In the genomic region with DNA sequence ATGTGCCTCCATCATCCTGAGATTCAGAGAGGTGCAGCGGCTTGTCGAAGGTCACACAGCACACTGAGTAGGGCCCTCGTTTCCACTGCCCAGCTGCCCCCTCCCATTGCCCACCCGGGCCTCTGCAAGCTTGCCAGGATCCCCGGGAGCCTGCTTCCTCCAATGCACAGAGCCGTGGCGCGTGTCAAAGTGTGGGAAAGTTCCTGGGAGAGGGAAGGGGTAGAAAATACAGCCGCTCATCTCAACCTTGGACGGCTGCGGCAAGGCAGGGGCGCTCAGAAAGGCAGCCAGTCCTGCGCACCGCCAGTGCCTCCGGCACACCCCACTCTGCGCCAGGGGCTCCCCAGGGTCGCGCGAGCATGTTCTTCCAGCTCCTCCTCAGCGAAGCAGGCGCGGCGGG, we compare ENCODE assay signal across 4 cellular contexts. TPM values are rescaled to one million over a fixed set of nuclear protein-coding genes. Genes with fewer than 3 reads are reported as not detected.
"Had no signal": no experiment of that assay in that cellular context is flagged by ENCODE, and none has a peak within 500 bp of the region (broad histone marks: within the 10 kb centered on the region; RNA-seq: fewer than 3 reads in every experiment).

No MANE protein-coding gene starts in this region.

RNA-seq across cellular contexts. Expression of a gene that starts 56.3 kb away (rescaled TPM):
- total RNA-seq: H9, HT-29 had no signal
- polyA plus RNA-seq: GM23338, IgD-negative memory B cell had no signal
